2 cellular contexts compared by ENCODE assay signal in the genomic region with DNA sequence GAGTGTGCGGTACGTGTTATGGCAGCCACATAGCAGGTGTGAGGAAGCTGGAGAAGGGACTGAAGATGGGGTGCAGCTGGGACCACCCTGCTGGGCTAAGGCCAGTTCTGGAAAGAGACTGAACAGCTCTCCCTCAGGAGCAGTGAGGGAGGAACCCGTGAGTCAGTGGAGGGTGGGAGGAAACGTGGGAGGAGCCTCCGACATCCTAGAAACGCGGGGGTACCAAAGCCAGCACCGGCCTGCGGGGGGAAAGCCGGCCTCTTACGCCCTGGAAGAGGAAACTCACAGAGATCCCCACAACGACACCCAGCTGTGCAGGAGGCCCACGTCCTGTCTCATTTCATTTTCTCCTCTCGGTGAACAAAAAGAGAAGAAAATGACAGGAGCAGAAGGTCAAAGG.
TF ChIP-seq lines count a peak whose summit lies in the region.

No MANE protein-coding gene starts in this region.

TF ChIP-seq in GM23338, 12 proteins besides CTCF, POLR2A, EP300 and RAD21 (continued from another document and continues in another):
- TF ChIP-seq, protein P1, sequence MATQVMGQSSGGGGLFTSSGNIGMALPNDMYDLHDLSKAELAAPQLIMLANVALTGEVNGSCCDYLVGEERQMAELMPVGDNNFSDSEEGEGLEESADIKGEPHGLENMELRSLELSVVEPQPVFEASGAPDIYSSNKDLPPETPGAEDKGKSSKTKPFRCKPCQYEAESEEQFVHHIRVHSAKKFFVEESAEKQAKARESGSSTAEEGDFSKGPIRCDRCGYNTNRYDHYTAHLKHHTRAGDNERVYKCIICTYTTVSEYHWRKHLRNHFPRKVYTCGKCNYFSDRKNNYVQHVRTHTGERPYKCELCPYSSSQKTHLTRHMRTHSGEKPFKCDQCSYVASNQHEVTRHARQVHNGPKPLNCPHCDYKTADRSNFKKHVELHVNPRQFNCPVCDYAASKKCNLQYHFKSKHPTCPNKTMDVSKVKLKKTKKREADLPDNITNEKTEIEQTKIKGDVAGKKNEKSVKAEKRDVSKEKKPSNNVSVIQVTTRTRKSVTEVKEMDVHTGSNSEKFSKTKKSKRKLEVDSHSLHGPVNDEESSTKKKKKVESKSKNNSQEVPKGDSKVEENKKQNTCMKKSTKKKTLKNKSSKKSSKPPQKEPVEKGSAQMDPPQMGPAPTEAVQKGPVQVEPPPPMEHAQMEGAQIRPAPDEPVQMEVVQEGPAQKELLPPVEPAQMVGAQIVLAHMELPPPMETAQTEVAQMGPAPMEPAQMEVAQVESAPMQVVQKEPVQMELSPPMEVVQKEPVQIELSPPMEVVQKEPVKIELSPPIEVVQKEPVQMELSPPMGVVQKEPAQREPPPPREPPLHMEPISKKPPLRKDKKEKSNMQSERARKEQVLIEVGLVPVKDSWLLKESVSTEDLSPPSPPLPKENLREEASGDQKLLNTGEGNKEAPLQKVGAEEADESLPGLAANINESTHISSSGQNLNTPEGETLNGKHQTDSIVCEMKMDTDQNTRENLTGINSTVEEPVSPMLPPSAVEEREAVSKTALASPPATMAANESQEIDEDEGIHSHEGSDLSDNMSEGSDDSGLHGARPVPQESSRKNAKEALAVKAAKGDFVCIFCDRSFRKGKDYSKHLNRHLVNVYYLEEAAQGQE (IDR thresholded peaks at IDR 0.05; ENCODE audit: unreplicated experiment) = no peak
- TF ChIP-seq CREB1 (CRISPR knock-in tag; IDR thresholded peaks at IDR 0.05; ENCODE audit: low read depth) = no peak
- TF ChIP-seq ZNF114 (CRISPR knock-in tag; IDR thresholded peaks at IDR 0.05) = no peak
- no peak for TF ChIP-seq STAT1 (IDR thresholded peaks at IDR 0.05; ENCODE audit: unreplicated experiment)
- no peak for TF ChIP-seq EZH2 (IDR thresholded peaks at IDR 0.05; ENCODE audit: low read depth, unreplicated experiment)
- no peak for TF ChIP-seq JUNB (IDR thresholded peaks at IDR 0.05; ENCODE audit: unreplicated experiment)
- no peak for TF ChIP-seq ETS1 (IDR thresholded peaks at IDR 0.05)
- no peak for TF ChIP-seq NANOG (IDR thresholded peaks at IDR 0.05; ENCODE audit: borderline replicate concordance)
- TF ChIP-seq ZNF331 (CRISPR knock-in tag; IDR thresholded peaks at IDR 0.05; ENCODE audit: low read depth) = no peak
- no peak for TF ChIP-seq EZH2phosphoT487 (IDR thresholded peaks at IDR 0.05; ENCODE audit: unreplicated experiment)

TF ChIP-seq in WTC11, 78 proteins besides CTCF, POLR2A, EP300 and RAD21 (continued from another document):
- TF ChIP-seq AFF4 (CRISPR knock-in tag; IDR thresholded peaks at IDR 0.05; ENCODE audit: borderline replicate concordance) (no peak), NR2C2 (CRISPR knock-in tag; IDR thresholded peaks at IDR 0.05) (no peak), ZNF671 (CRISPR knock-in tag; IDR thresholded peaks at IDR 0.05) (no peak)
